ENCODE assay signal across 11 cellular contexts in the genomic region with DNA sequence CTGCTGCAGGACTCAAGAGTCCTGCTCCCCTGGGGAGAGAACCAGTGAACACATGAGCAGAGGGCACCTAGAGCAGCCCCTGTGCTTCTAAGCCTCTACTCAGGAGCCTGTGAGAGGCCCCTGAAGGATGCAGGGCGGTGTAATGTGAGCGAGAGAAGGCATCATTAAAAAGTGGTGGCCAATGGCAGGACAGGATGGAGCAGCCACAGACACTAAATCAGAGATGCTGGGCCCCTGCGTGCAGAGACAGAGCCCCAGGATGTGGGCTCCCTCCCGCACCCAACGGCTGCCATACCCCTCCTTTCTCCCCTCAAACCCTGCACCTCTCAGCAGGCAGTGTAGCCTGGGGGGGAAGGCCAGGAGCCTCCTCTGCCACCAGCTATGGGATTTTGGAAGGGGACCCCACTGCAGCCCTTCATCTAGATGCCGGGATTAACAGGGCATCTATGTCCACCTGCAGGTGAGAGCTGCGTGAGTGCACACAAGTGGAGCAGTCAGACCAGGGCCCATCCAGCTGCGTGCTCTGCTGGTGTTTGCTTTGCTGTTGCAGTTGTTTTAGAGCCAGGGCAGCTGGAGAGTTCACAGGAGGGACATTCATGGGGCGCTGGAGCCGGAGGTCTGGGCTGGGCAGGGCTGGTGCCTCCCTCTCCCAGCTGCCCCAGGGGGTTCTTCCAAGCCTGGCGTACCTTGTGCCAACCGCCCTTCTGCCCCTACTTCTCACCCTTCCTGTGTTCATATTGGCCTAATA. TPM values are rescaled to one million over a fixed set of nuclear protein-coding genes. Genes with fewer than 3 reads are reported as not detected.
A peak's percentile ranks its signal among the peaks of the same experiment; 100 is the strongest.
DNase-seq lines count a peak whose midpoint lies in the region; ATAC-seq lines count a peak whose summit lies in the region.
"Had no signal": no experiment of that assay in that cellular context is flagged by ENCODE, and none has a peak within 500 bp of the region (broad histone marks: within the 10 kb centered on the region; RNA-seq: fewer than 3 reads in every experiment).

No MANE protein-coding gene starts in this region.

- no peak overlapping the region for H3K4me3 ChIP-seq in effector memory CD4-positive, alpha-beta T cell (ENCODE audit: insufficient read depth, low read depth, low read length, poor library complexity, severe bottlenecking)
- H3K4me3 ChIP-seq: psoas muscle had no signal

- H3K9me3 ChIP-seq in effector memory CD4-positive, alpha-beta T cell (ENCODE audit: control insufficient read depth, low read length): no peaks in the 10 kb centered on the region
- H3K9me3 ChIP-seq: Caco-2, psoas muscle had no signal

- H3K4me1 ChIP-seq in effector memory CD4-positive, alpha-beta T cell (ENCODE audit: control insufficient read depth, insufficient read depth, low read length, poor library complexity, severe bottlenecking): peaks cover 7% of the 10 kb centered on the region
- H3K4me1 ChIP-seq: Caco-2 had no signal

- intact Hi-C loops in left colon (cut with DNase I, micrococcal nuclease): no loop called here

- no peak for ATAC-seq in naive B cell (ENCODE audit: low read depth in 2 of 2)
- ATAC-seq in left colon: no peak

- no peaks in the 10 kb centered on the region for H3K36me3 ChIP-seq in effector memory CD4-positive, alpha-beta T cell (ENCODE audit: control insufficient read depth, insufficient read depth, low read length)

- H3K27me3 ChIP-seq in effector memory CD4-positive, alpha-beta T cell (replicated peaks; ENCODE audit: control insufficient read depth, insufficient read depth, low read length, poor library complexity, severe bottlenecking): no peaks in the 10 kb centered on the region

- H3K27ac ChIP-seq in effector memory CD4-positive, alpha-beta T cell (ENCODE audit: insufficient read depth, low read length, poor library complexity, severe bottlenecking): no peak overlapping the region
- H3K27ac ChIP-seq: psoas muscle had no signal

- no peaks in the 10 kb centered on the region for H3K36me3 Mint-ChIP-seq in naive B cell

- H3K9me3 Mint-ChIP-seq in naive B cell: no peaks in the 10 kb centered on the region

- H3K27ac Mint-ChIP-seq in naive B cell: peak overlapping the region in 2 of 6 donors; percentile 80 to 88

- no peaks in the 10 kb centered on the region for H3K27me3 Mint-ChIP-seq in naive B cell

- peaks cover 54 to 69% (median 67%) of the 10 kb centered on the region in 3 donors for H3K4me1 Mint-ChIP-seq in naive B cell

- peak overlapping the region in 5 of 8 donors; percentile 4 to 59 (median 47) for H3K4me3 Mint-ChIP-seq in naive B cell

- peak; percentile 78 for DNase-seq in DMS53 (lab: John Stamatoyannopoulos, UW)
- DNase-seq in NAMALWA (ENCODE audit: low spot score): peak; percentile 78
- peak; percentile 62 to 87 for DNase-seq in SHP77 (lab: John Stamatoyannopoulos, UW)
- DNase-seq in naive B cell: no peak
- no peak for DNase-seq in effector memory CD4-positive, alpha-beta T cell
- DNase-seq in mesenteric fat pad (ENCODE audit: low spot score): no peak
- DNase-seq in left colon: no peak
- DNase-seq: activated T-cell treated with anti-CD3 and anti-CD28 coated beads for 4 hours, Caco-2, GOT3 had no signal

RNA-seq across cellular contexts. Expression of gene IQSEC1, which starts 5.1 kb away (rescaled TPM):
- 10 to 100 TPM; 14.6 to 73.4 (median 36.9) TPM for polyA plus RNA-seq in naive B cell (ENCODE audit: low read depth in 6 of 6)
- total RNA-seq in mesenteric fat pad: 70.1 TPM
- total RNA-seq in left colon: 10 to 100 TPM; 17.2 to 23.6 TPM

Comparison
In these comparisons a context has a peak if more than half of its experiments do, and no peak if none do; other contexts are left out.
1. DNase-seq: peak in DMS53 (single experiment), NAMALWA (single experiment) and SHP77 (2 of 2); none in naive B cell (single experiment), effector memory CD4-positive, alpha-beta T cell (0 of 3), mesenteric fat pad (single experiment) and left colon (0 of 2).